ENCODE assay signal across 1 cellular context in the genomic region with DNA sequence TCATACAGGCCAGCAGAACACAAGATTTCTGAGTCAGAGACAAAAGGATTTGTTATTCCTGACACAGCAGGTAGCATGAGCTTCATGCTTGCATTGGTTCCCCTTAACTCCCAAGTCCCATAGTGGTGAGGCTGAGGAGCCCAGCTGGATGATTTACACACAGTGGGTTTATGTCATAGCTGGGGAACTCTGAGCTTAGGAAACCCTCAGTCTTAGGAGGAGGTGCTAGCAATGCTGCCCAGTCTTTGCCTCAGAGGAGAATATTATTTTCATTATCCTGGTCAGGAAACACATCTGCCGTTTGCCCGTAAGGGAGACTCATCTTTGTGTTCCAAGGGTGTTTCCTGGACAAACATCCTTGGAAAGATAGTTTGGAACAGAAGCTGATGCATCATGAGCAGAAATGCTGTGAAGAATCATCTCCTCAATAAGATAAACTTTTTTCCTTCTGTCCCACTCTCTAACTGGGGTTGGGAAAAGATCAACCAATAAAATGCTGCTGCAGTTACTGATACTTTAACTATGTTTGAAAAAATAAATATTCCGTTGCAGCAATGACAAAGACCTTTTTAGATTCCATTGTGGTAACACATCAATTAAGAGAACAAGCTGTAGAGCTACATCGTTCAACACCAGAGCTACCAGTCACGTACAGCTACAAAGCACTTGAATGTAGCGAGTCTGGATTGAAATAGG.
TF ChIP-seq lines count a peak whose summit lies in the region.

No MANE protein-coding gene starts in this region.

TF ChIP-seq in A549, 52 proteins besides CTCF, POLR2A, EP300 and RAD21 (continued from another document):
- TF ChIP-seq, protein P1, sequence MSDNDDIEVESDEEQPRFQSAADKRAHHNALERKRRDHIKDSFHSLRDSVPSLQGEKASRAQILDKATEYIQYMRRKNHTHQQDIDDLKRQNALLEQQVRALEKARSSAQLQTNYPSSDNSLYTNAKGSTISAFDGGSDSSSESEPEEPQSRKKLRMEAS (IDR thresholded peaks at IDR 0.05): peak; percentile 55; the same call in 1 of the 2 replicates
- TF ChIP-seq TFCP2L1 (CRISPR knock-in tag; IDR thresholded peaks at IDR 0.05) (no peak), SREBF2 (IDR thresholded peaks at IDR 0.05) (no peak), KDM1A (IDR thresholded peaks at IDR 0.05; ENCODE audit: low read depth) (no peak), RNF2 (IDR thresholded peaks at IDR 0.05; ENCODE audit: borderline replicate concordance, low read depth) (no peak), CHD2 (IDR thresholded peaks at IDR 0.05; ENCODE audit: low read length, partially characterized antibody) (no peak), HOXA7 (CRISPR knock-in tag; IDR thresholded peaks at IDR 0.05) (no peak), TP53 (CRISPR knock-in tag; IDR thresholded peaks at IDR 0.05) (no peak), RARB (CRISPR knock-in tag; IDR thresholded peaks at IDR 0.05) (no peak), MYC (IDR thresholded peaks at IDR 0.05; ENCODE audit: borderline replicate concordance, low read length) (no peak), ZC3H11A (IDR thresholded peaks at IDR 0.05) (no peak), GATA3 (IDR thresholded peaks at IDR 0.05; ENCODE audit: borderline replicate concordance) (peak; percentile 79), ZFP36 (IDR thresholded peaks at IDR 0.05; ENCODE audit: borderline replicate concordance, partially characterized antibody) (no peak), HOXB13 (CRISPR knock-in tag; IDR thresholded peaks at IDR 0.05; ENCODE audit: low read depth) (no peak), RFX5 (IDR thresholded peaks at IDR 0.05) (no peak), MAZ (IDR thresholded peaks at IDR 0.05; ENCODE audit: borderline replicate concordance, low read depth, low read length) (no peak), CHD4 (IDR thresholded peaks at IDR 0.05; ENCODE audit: borderline replicate concordance) (no peak), RCOR1 (IDR thresholded peaks at IDR 0.05; ENCODE audit: low read depth, low read length) (no peak), JUNB (IDR thresholded peaks at IDR 0.05) (no peak), HOXB5 (CRISPR knock-in tag; IDR thresholded peaks at IDR 0.05) (no peak), FOSL2 (IDR thresholded peaks at IDR 0.05) (no peak), FOSL2 (CRISPR knock-in tag; IDR thresholded peaks at IDR 0.05) (peak; percentile 39), EHMT2 (IDR thresholded peaks at IDR 0.05; ENCODE audit: low read depth) (no peak), POLR2AphosphoS2 (conservative IDR thresholded peaks at IDR 0.05; ENCODE audit: low read length) (no peak), CBX2 (IDR thresholded peaks at IDR 0.05; ENCODE audit: borderline replicate concordance, low read depth) (no peak), KDM5A (IDR thresholded peaks at IDR 0.05) (no peak)
- TF ChIP-seq, protein P2, sequence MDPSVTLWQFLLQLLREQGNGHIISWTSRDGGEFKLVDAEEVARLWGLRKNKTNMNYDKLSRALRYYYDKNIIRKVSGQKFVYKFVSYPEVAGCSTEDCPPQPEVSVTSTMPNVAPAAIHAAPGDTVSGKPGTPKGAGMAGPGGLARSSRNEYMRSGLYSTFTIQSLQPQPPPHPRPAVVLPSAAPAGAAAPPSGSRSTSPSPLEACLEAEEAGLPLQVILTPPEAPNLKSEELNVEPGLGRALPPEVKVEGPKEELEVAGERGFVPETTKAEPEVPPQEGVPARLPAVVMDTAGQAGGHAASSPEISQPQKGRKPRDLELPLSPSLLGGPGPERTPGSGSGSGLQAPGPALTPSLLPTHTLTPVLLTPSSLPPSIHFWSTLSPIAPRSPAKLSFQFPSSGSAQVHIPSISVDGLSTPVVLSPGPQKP (IDR thresholded peaks at IDR 0.05; ENCODE audit: low read depth, low read length): no peak
- TF ChIP-seq, protein P3, sequence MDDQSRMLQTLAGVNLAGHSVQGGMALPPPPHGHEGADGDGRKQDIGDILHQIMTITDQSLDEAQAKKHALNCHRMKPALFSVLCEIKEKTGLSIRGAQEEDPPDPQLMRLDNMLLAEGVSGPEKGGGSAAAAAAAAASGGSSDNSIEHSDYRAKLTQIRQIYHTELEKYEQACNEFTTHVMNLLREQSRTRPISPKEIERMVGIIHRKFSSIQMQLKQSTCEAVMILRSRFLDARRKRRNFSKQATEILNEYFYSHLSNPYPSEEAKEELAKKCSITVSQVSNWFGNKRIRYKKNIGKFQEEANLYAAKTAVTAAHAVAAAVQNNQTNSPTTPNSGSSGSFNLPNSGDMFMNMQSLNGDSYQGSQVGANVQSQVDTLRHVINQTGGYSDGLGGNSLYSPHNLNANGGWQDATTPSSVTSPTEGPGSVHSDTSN (IDR thresholded peaks at IDR 0.05): no peak; the same call in 1 of the 2 replicates
- TF ChIP-seq, protein P4, sequence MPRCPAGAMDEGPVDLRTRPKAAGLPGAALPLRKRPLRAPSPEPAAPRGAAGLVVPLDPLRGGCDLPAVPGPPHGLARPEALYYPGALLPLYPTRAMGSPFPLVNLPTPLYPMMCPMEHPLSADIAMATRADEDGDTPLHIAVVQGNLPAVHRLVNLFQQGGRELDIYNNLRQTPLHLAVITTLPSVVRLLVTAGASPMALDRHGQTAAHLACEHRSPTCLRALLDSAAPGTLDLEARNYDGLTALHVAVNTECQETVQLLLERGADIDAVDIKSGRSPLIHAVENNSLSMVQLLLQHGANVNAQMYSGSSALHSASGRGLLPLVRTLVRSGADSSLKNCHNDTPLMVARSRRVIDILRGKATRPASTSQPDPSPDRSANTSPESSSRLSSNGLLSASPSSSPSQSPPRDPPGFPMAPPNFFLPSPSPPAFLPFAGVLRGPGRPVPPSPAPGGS (IDR thresholded peaks at IDR 0.05): no peak
- TF ChIP-seq, protein P5, sequence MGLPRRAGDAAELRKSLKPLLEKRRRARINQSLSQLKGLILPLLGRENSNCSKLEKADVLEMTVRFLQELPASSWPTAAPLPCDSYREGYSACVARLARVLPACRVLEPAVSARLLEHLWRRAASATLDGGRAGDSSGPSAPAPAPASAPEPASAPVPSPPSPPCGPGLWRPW (IDR thresholded peaks at IDR 0.05): no peak
- TF ChIP-seq, protein P6, sequence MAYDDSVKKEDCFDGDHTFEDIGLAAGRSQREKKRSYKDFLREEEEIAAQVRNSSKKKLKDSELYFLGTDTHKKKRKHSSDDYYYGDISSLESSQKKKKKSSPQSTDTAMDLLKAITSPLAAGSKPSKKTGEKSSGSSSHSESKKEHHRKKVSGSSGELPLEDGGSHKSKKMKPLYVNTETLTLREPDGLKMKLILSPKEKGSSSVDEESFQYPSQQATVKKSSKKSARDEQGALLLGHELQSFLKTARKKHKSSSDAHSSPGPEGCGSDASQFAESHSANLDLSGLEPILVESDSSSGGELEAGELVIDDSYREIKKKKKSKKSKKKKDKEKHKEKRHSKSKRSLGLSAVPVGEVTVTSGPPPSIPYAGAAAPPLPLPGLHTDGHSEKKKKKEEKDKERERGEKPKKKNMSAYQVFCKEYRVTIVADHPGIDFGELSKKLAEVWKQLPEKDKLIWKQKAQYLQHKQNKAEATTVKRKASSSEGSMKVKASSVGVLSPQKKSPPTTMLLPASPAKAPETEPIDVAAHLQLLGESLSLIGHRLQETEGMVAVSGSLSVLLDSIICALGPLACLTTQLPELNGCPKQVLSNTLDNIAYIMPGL (CRISPR knock-in tag; IDR thresholded peaks at IDR 0.05; ENCODE audit: borderline replicate concordance): no peak
- TF ChIP-seq, protein P7, sequence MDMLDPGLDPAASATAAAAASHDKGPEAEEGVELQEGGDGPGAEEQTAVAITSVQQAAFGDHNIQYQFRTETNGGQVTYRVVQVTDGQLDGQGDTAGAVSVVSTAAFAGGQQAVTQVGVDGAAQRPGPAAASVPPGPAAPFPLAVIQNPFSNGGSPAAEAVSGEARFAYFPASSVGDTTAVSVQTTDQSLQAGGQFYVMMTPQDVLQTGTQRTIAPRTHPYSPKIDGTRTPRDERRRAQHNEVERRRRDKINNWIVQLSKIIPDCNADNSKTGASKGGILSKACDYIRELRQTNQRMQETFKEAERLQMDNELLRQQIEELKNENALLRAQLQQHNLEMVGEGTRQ (IDR thresholded peaks at IDR 0.05): no peak
- TF ChIP-seq, protein P8, sequence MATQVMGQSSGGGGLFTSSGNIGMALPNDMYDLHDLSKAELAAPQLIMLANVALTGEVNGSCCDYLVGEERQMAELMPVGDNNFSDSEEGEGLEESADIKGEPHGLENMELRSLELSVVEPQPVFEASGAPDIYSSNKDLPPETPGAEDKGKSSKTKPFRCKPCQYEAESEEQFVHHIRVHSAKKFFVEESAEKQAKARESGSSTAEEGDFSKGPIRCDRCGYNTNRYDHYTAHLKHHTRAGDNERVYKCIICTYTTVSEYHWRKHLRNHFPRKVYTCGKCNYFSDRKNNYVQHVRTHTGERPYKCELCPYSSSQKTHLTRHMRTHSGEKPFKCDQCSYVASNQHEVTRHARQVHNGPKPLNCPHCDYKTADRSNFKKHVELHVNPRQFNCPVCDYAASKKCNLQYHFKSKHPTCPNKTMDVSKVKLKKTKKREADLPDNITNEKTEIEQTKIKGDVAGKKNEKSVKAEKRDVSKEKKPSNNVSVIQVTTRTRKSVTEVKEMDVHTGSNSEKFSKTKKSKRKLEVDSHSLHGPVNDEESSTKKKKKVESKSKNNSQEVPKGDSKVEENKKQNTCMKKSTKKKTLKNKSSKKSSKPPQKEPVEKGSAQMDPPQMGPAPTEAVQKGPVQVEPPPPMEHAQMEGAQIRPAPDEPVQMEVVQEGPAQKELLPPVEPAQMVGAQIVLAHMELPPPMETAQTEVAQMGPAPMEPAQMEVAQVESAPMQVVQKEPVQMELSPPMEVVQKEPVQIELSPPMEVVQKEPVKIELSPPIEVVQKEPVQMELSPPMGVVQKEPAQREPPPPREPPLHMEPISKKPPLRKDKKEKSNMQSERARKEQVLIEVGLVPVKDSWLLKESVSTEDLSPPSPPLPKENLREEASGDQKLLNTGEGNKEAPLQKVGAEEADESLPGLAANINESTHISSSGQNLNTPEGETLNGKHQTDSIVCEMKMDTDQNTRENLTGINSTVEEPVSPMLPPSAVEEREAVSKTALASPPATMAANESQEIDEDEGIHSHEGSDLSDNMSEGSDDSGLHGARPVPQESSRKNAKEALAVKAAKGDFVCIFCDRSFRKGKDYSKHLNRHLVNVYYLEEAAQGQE (IDR thresholded peaks at IDR 0.05): no peak
TF ChIP-seq in A549: peak in this region for 6.
